In the genomic region with DNA sequence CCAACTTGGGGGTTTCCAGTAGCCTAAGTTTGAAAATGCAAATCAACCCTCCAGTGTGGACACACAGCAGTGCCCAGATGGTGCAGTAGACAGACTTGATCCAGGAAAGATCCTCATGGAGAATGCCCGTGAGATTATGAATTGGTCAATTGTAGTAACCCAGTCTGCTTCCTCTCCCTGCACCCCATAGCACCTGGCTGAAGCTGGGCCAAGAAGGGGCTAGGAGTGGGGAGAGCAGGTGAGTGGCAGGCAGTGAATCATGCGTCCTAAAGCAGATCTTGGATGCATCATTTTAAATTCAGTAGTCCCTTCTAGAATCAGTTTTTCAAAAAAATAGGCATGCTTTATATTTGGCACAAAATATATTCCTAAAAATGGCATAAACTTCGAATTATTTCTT, we compare ENCODE assay signal across 34 cellular contexts.
"Had no signal": no experiment of that assay in that cellular context is flagged by ENCODE, and none has a peak within 500 bp of the region (broad histone marks: within the 10 kb centered on the region; RNA-seq: fewer than 3 reads in every experiment).

No MANE protein-coding gene starts in this region.

- H3K4me3 ChIP-seq: ascending aorta, cardiac muscle cell, Peyer's patch, SJSA1 had no signal

- H3K36me3 Mint-ChIP-seq: activated naive CD4-positive, alpha-beta T cell treated with anti-CD3 and anti-CD28 coated beads, Interleukin-2, amount 50 U/mL, for 24 hours had no signal

- H3K4me1 ChIP-seq: ascending aorta, SJSA1 had no signal

- H3K4me1 Mint-ChIP-seq: activated CD4-positive, alpha-beta memory T cell treated with anti-CD3 and anti-CD28 coated beads, Interleukin-2, amount 10 ng/mL, durations not matched to agents 7 days and 5 days; activated naive CD4-positive, alpha-beta T cell treated with anti-CD3 and anti-CD28 coated beads, Interleukin-2, amount 50 U/mL, for 24 hours; activated naive CD8-positive, alpha-beta T cell treated with anti-CD3 and anti-CD28 coated beads, Interleukin-2, amount 10 ng/mL, durations not matched to agents 7 days and 5 days; central memory CD8-positive, alpha-beta T cell had no signal

- H3K9ac ChIP-seq: SK-N-SH had no signal

- H3K27me3 Mint-ChIP-seq: activated CD4-positive, alpha-beta memory T cell treated with anti-CD3 and anti-CD28 coated beads, Interleukin-2, amount 10 ng/mL, durations not matched to agents 7 days and 5 days; activated naive CD4-positive, alpha-beta T cell treated with anti-CD3 and anti-CD28 coated beads, Interleukin-2, amount 50 U/mL, for 24 hours; activated naive CD8-positive, alpha-beta T cell treated with anti-CD3 and anti-CD28 coated beads, Interleukin-2, amount 10 ng/mL, durations not matched to agents 7 days and 5 days; activated T-cell treated with anti-CD3 and anti-CD28 coated beads, Interleukin-2, amount 50 U/mL, for 24 hours; central memory CD8-positive, alpha-beta T cell had no signal

- H3K27ac Mint-ChIP-seq: activated CD4-positive, alpha-beta memory T cell treated with anti-CD3 and anti-CD28 coated beads, Interleukin-2, amount 10 ng/mL, durations not matched to agents 7 days and 5 days; activated naive CD4-positive, alpha-beta T cell treated with anti-CD3 and anti-CD28 coated beads, Interleukin-2, amount 50 U/mL, for 24 hours; activated naive CD8-positive, alpha-beta T cell treated with anti-CD3 and anti-CD28 coated beads, Interleukin-2, amount 10 ng/mL, durations not matched to agents 7 days and 5 days; activated T-cell treated with anti-CD3 and anti-CD28 coated beads, Interleukin-2, amount 50 U/mL, for 24 hours; activated T-helper 2 cell treated with anti-CD3 and anti-CD28 coated beads, Interferon-gamma antibody, Interleukin-2, Interleukin-4, amounts not matched to agents 10 μg/mL and 5 μg/mL and 100 μg/mL, durations not matched to agents 14 hours and 24 hours and 36 hours; T-helper 1 cell treated with Interleukin-12 subunit alpha and Interleukin-12 subunit beta and Interleukin-4 antibody, amounts not matched to agents 30 μg/mL and 1 μg/mL, for 36 hours; T-helper 2 cell treated with Interferon-gamma antibody and Interleukin-4, amounts not matched to agents 5 μg/mL and 100 μg/mL, for 36 hours had no signal

- DNase-seq: activated CD4-positive, alpha-beta memory T cell treated with anti-CD3 and anti-CD28 coated beads, Interleukin-2, amount 10 ng/mL, durations not matched to agents 7 days and 5 days; activated CD4-positive, alpha-beta T cell treated with anti-CD3 and anti-CD28 coated beads for 1 hour; activated CD4-positive, alpha-beta T cell treated with anti-CD3 and anti-CD28 coated beads for 48 hours; activated CD4-positive, CD25-positive, alpha-beta regulatory T cell; activated CD8-positive, alpha-beta memory T cell treated with anti-CD3 and anti-CD28 coated beads for 24 hours; activated gamma-delta T cell; activated naive CD4-positive, alpha-beta T cell treated with Interleukin-2 at 50 U/mL for 16 hours; activated naive CD8-positive, alpha-beta T cell treated with anti-CD3 and anti-CD28 coated beads, Interleukin-2, amount 10 ng/mL, durations not matched to agents 7 days and 5 days; activated T-cell treated with anti-CD3 and anti-CD28 coated beads, Interleukin-2, amount 50 U/mL, for 24 hours; amygdala; Karpas-422; KBM-7; NCI-H1105; NCI-H1417 treated with DMSO at 0.1 percent for 48 hours; NCI-H187 treated with DMSO at 0.1 percent for 48 hours; NCI-H2081; NCI-H226; NCI-H446 treated with DMSO at 0.1 percent for 48 hours; NCI-H524 treated with DMSO at 0.1 percent for 48 hours; NCI-H748 treated with DMSO at 0.1 percent for 48 hours; NK-92 treated with Interleukin-12 subunit alpha and Interleukin-12 subunit beta, amount 100 ng/mL, for 24 hours; PC-3; Peyer's patch; RPMI8226; SHP77 treated with DMSO at 0.1 percent for 48 hours; SK-N-SH had no signal

- H3K9me3 Mint-ChIP-seq: activated CD4-positive, alpha-beta memory T cell treated with anti-CD3 and anti-CD28 coated beads, Interleukin-2, amount 10 ng/mL, durations not matched to agents 7 days and 5 days; activated naive CD4-positive, alpha-beta T cell treated with anti-CD3 and anti-CD28 coated beads, Interleukin-2, amount 50 U/mL, for 24 hours; activated naive CD8-positive, alpha-beta T cell treated with anti-CD3 and anti-CD28 coated beads, Interleukin-2, amount 10 ng/mL, durations not matched to agents 7 days and 5 days; activated T-cell treated with anti-CD3 and anti-CD28 coated beads, Interleukin-2, amount 50 U/mL, for 24 hours; activated T-helper 2 cell treated with anti-CD3 and anti-CD28 coated beads, Interferon-gamma antibody, Interleukin-2, Interleukin-4, amounts not matched to agents 10 μg/mL and 5 μg/mL and 100 μg/mL, durations not matched to agents 14 hours and 24 hours and 36 hours; central memory CD8-positive, alpha-beta T cell; T-helper 1 cell treated with Interleukin-12 subunit alpha and Interleukin-12 subunit beta and Interleukin-4 antibody, amounts not matched to agents 30 μg/mL and 1 μg/mL, for 36 hours; T-helper 2 cell treated with Interferon-gamma antibody and Interleukin-4, amounts not matched to agents 5 μg/mL and 100 μg/mL, for 36 hours had no signal

- H3K27ac ChIP-seq: ascending aorta, cardiac muscle cell, SJSA1 had no signal

- H3K9me2 ChIP-seq: SK-N-SH had no signal

- H3K27me3 ChIP-seq: ascending aorta, cardiac muscle cell, Peyer's patch, SJSA1 had no signal

- H3K4me2 ChIP-seq: SK-N-SH had no signal

- H3K4me3 Mint-ChIP-seq: activated CD4-positive, alpha-beta memory T cell treated with anti-CD3 and anti-CD28 coated beads, Interleukin-2, amount 10 ng/mL, durations not matched to agents 7 days and 5 days; activated naive CD4-positive, alpha-beta T cell treated with anti-CD3 and anti-CD28 coated beads, Interleukin-2, amount 50 U/mL, for 24 hours; activated naive CD8-positive, alpha-beta T cell treated with anti-CD3 and anti-CD28 coated beads, Interleukin-2, amount 10 ng/mL, durations not matched to agents 7 days and 5 days; activated T-cell treated with anti-CD3 and anti-CD28 coated beads, Interleukin-2, amount 50 U/mL, for 24 hours; central memory CD8-positive, alpha-beta T cell; T-helper 1 cell treated with Interleukin-12 subunit alpha and Interleukin-12 subunit beta and Interleukin-4 antibody, amounts not matched to agents 30 μg/mL and 1 μg/mL, for 36 hours; T-helper 2 cell treated with Interferon-gamma antibody and Interleukin-4, amounts not matched to agents 5 μg/mL and 100 μg/mL, for 36 hours had no signal

- ATAC-seq: PC-3 had no signal

- H3K36me3 ChIP-seq: cardiac muscle cell, SJSA1 had no signal

- H3K9me3 ChIP-seq: ascending aorta, Peyer's patch, SJSA1, SK-N-SH had no signal
